8 cellular contexts compared by ENCODE assay signal in genomic region chr12:55932546-55932919, GRCh38. TPM values are rescaled to one million over a fixed set of nuclear protein-coding genes. Genes with fewer than 3 reads are reported as not detected.
DNase-seq lines count a peak whose midpoint lies in the region; ATAC-seq and TF ChIP-seq lines count a peak whose summit lies in the region.

No MANE protein-coding gene starts in this region.

- H3K4me1 ChIP-seq in CD4-positive, CD25-positive, alpha-beta regulatory T cell (ENCODE audit: control insufficient read depth, insufficient read depth, low read length, poor library complexity, severe bottlenecking), result peaks cover 70% of the 10 kb centered on the region
- H3K4me1 ChIP-seq in esophagus muscularis mucosa, result peaks cover 34 to 77% (median 61%) of the 10 kb centered on the region in 4 donors
- H3K4me1 ChIP-seq in ovary (ENCODE audit: insufficient read depth), result peaks cover 17% of the 10 kb centered on the region

- TF ChIP-seq CTCF in esophagus muscularis mucosa (IDR thresholded peaks at IDR 0.05), result no peak
- no peak for TF ChIP-seq CTCF in ovary (IDR thresholded peaks at IDR 0.05)

- TF ChIP-seq POLR2A in esophagus muscularis mucosa (IDR thresholded peaks at IDR 0.05; ENCODE audit: low read depth), result no peak
- no peak for TF ChIP-seq POLR2A in ovary (IDR thresholded peaks at IDR 0.05)

- peak overlapping the region; percentile 92 for H3K27ac ChIP-seq in CD4-positive, CD25-positive, alpha-beta regulatory T cell (ENCODE audit: insufficient read depth, low read length, poor library complexity, severe bottlenecking)
- H3K27ac ChIP-seq in KOPT-K1 (ENCODE audit: low read depth, low read length, poor library complexity, severe bottlenecking) (peak overlapping the region; percentile 98), esophagus muscularis mucosa (replicated peaks in 1 of 4) (peak overlapping the region; percentile 86 to 97 (median 88)), ovary (no peak overlapping the region)

- peak overlapping the region; percentile 90 to 100 (median 98) for H3K4me3 Mint-ChIP-seq in CD4-positive, CD25-positive, alpha-beta regulatory T cell
- H3K4me3 Mint-ChIP-seq in activated CD8-positive, alpha-beta memory T cell treated with anti-CD3 and anti-CD28 coated beads, Interleukin-2, amount 10 ng/mL, durations not matched to agents 7 days and 5 days, result peak overlapping the region; percentile 96

- TF ChIP-seq EP300 in esophagus muscularis mucosa (IDR thresholded peaks at IDR 0.05) (no peak), ovary (IDR thresholded peaks at IDR 0.05) (no peak)

- H3K27ac Mint-ChIP-seq in CD4-positive, CD25-positive, alpha-beta regulatory T cell, result peak overlapping the region; percentile 96 to 98 (median 97)
- peak overlapping the region; percentile 98 for H3K27ac Mint-ChIP-seq in activated CD8-positive, alpha-beta memory T cell treated with anti-CD3 and anti-CD28 coated beads, Interleukin-2, amount 10 ng/mL, durations not matched to agents 7 days and 5 days

- H3K4me1 Mint-ChIP-seq in CD4-positive, CD25-positive, alpha-beta regulatory T cell, result peaks cover 16 to 67% (median 52%) of the 10 kb centered on the region in 4 donors
- peaks cover 74% of the 10 kb centered on the region for H3K4me1 Mint-ChIP-seq in activated CD8-positive, alpha-beta memory T cell treated with anti-CD3 and anti-CD28 coated beads, Interleukin-2, amount 10 ng/mL, durations not matched to agents 7 days and 5 days

- peaks cover 14% of the 10 kb centered on the region for H3K27me3 Mint-ChIP-seq in CD4-positive, CD25-positive, alpha-beta regulatory T cell
- no peaks in the 10 kb centered on the region for H3K27me3 Mint-ChIP-seq in activated CD8-positive, alpha-beta memory T cell treated with anti-CD3 and anti-CD28 coated beads, Interleukin-2, amount 10 ng/mL, durations not matched to agents 7 days and 5 days

- peak in 2 of 3 donors; percentile 62 to 79 for DNase-seq in CD4-positive, CD25-positive, alpha-beta regulatory T cell
- DNase-seq in activated CD8-positive, alpha-beta memory T cell treated with anti-CD3 and anti-CD28 coated beads, Interleukin-2, amount 10 ng/mL, durations not matched to agents 7 days and 5 days, result peak; percentile 71
- DNase-seq in esophagus muscularis mucosa (ENCODE audit: extremely low spot score) (no peak), ovary (no peak), NCI-H510A (lab: John Stamatoyannopoulos, UW) (no peak)

- CTCF ChIA-PET in activated CD8-positive, alpha-beta memory T cell treated with anti-CD3 and anti-CD28 coated beads, Interleukin-2, amount 10 ng/mL, durations not matched to agents 7 days and 5 days (lab: Charles Lee), result interaction anchor here (0.6 to 7.8 kb wide), 9 partner anchors 10 to 257 kb away, joined by 3 to 66 read pairs (median 4); partner anchors contain the start of genes DNAJC14, RAB5B and SMARCC2

- peaks cover 0 to 4% (median 0%) of the 10 kb centered on the region in 7 donors for H3K9me3 Mint-ChIP-seq in CD4-positive, CD25-positive, alpha-beta regulatory T cell
- no peaks in the 10 kb centered on the region for H3K9me3 Mint-ChIP-seq in activated CD8-positive, alpha-beta memory T cell treated with anti-CD3 and anti-CD28 coated beads, Interleukin-2, amount 10 ng/mL, durations not matched to agents 7 days and 5 days (ENCODE audit: low read depth)

- peak overlapping the region; percentile 97 for H3K4me3 ChIP-seq in CD4-positive, CD25-positive, alpha-beta regulatory T cell (ENCODE audit: low read depth, low read length)
- peak overlapping the region; percentile 67 to 82 (median 76) for H3K4me3 ChIP-seq in esophagus muscularis mucosa
- peak overlapping the region; percentile 83 for H3K4me3 ChIP-seq in ovary

- ATAC-seq in CD4-positive, CD25-positive, alpha-beta regulatory T cell (ENCODE audit: low read depth in 2 of 2), result peak in 1 of 2 donors; percentile 9
- no peak for ATAC-seq in activated CD8-positive, alpha-beta memory T cell treated with anti-CD3 and anti-CD28 coated beads, Interleukin-2, amount 10 ng/mL, durations not matched to agents 7 days and 5 days
- no peak for ATAC-seq in GM18861 (IDR thresholded peaks at IDR 0.05; ENCODE audit: unreplicated experiment)
- ATAC-seq in GM19452 (IDR thresholded peaks at IDR 0.05; ENCODE audit: unreplicated experiment), result no peak

- H3K36me3 Mint-ChIP-seq in CD4-positive, CD25-positive, alpha-beta regulatory T cell, result peaks cover 50% of the 10 kb centered on the region
- peaks cover 42% of the 10 kb centered on the region for H3K36me3 Mint-ChIP-seq in activated CD8-positive, alpha-beta memory T cell treated with anti-CD3 and anti-CD28 coated beads, Interleukin-2, amount 10 ng/mL, durations not matched to agents 7 days and 5 days

- intact Hi-C loops in esophagus muscularis mucosa (cut with DNase I) (loop anchor here (5.0 kb wide), 1 partner anchor 35 kb away; the partner anchor contains the start of genes CDK2 and PMEL), ovary (cut with DNase I) (loop anchor here in 3 of 4 donors (5.0 kb wide), 4 partner anchors 40 to 195 kb away; partner anchors contain the start of genes GDF11 (in 1 of the 3) and RAB5B (in 1 of the 3))

- H3K36me3 ChIP-seq in CD4-positive, CD25-positive, alpha-beta regulatory T cell (ENCODE audit: control insufficient read depth, insufficient read depth, low read length), result peaks cover 20% of the 10 kb centered on the region
- H3K36me3 ChIP-seq in KOPT-K1 (ENCODE audit: insufficient read depth, low read length), result peaks cover 51% of the 10 kb centered on the region
- H3K36me3 ChIP-seq in esophagus muscularis mucosa, result no peaks in the 10 kb centered on the region
- H3K36me3 ChIP-seq in ovary, result no peaks in the 10 kb centered on the region

- 19% methylated on average over 4 of the region's 4 CpGs for WGBS in esophagus muscularis mucosa
- 6 to 10% (median 7%) methylated on average over 4 of the region's 4 CpGs for WGBS in ovary, 3 donors

- no peaks in the 10 kb centered on the region for H3K27me3 ChIP-seq in CD4-positive, CD25-positive, alpha-beta regulatory T cell (ENCODE audit: control insufficient read depth, insufficient read depth, low read length)
- H3K27me3 ChIP-seq in esophagus muscularis mucosa (no peaks in the 10 kb centered on the region), ovary (no peaks in the 10 kb centered on the region)

- no peaks in the 10 kb centered on the region for H3K9me3 ChIP-seq in CD4-positive, CD25-positive, alpha-beta regulatory T cell (ENCODE audit: control insufficient read depth in 2 of 2, low read length in 2 of 2)
- no peaks in the 10 kb centered on the region for H3K9me3 ChIP-seq in KOPT-K1 (ENCODE audit: insufficient read depth, low read length, poor library complexity, severe bottlenecking)
- H3K9me3 ChIP-seq in esophagus muscularis mucosa, result no peaks in the 10 kb centered on the region
- H3K9me3 ChIP-seq in ovary, result no peaks in the 10 kb centered on the region

RNA-seq across cellular contexts. Expression of gene DGKA, which starts 1.6 kb away (rescaled TPM):
- 1,086 TPM for total RNA-seq in CD4-positive, CD25-positive, alpha-beta regulatory T cell
- 100 to 1,000 TPM; 225 to 284 (median 253) TPM for polyA plus RNA-seq in CD4-positive, CD25-positive, alpha-beta regulatory T cell
- 100 to 1,000 TPM; 301 to 312 TPM for total RNA-seq in activated CD8-positive, alpha-beta memory T cell treated with anti-CD3 and anti-CD28 coated beads, Interleukin-2, amount 10 ng/mL, durations not matched to agents 7 days and 5 days
- 10 to 100 TPM; 18.7 to 39.7 (median 24.7) TPM for total RNA-seq in esophagus muscularis mucosa
- 10 to 100 TPM; 13.3 to 50.1 (median 26.0) TPM for total RNA-seq in ovary
- polyA plus RNA-seq in ovary, result 10 to 100 TPM; 15.7 to 40.4 TPM

RNA-seq across cellular contexts. Expression of gene PYM1, which starts 4.8 kb away (rescaled TPM):
- 34.0 TPM for total RNA-seq in CD4-positive, CD25-positive, alpha-beta regulatory T cell
- 100 to 1,000 TPM in 3 of 4 donors, 10 to 100 TPM in 1; 99.3 to 123 (median 114) TPM for polyA plus RNA-seq in CD4-positive, CD25-positive, alpha-beta regulatory T cell
- 10 to 100 TPM; 46.7 to 56.4 TPM for total RNA-seq in activated CD8-positive, alpha-beta memory T cell treated with anti-CD3 and anti-CD28 coated beads, Interleukin-2, amount 10 ng/mL, durations not matched to agents 7 days and 5 days
- total RNA-seq in esophagus muscularis mucosa, result 10 to 100 TPM; 24.2 to 29.5 (median 26.7) TPM
- total RNA-seq in ovary, result 10 to 100 TPM; 18.9 to 25.7 (median 21.7) TPM
- 10 to 100 TPM; 22.5 to 25.2 TPM for polyA plus RNA-seq in ovary

RNA-seq across cellular contexts. Expression of gene PMEL, which starts 33.3 kb away (rescaled TPM):
- 0.69 TPM for total RNA-seq in CD4-positive, CD25-positive, alpha-beta regulatory T cell
- polyA plus RNA-seq in CD4-positive, CD25-positive, alpha-beta regulatory T cell, result under 1 TPM in 3 of 4 donors, not detected in 1; 0.52 to 0.86 (median 0.57) TPM
- total RNA-seq in activated CD8-positive, alpha-beta memory T cell treated with anti-CD3 and anti-CD28 coated beads, Interleukin-2, amount 10 ng/mL, durations not matched to agents 7 days and 5 days, result under 1 TPM; 0.23 to 0.37 TPM
- total RNA-seq in esophagus muscularis mucosa, result 1 to 10 TPM in 1 of 4 donors, under 1 TPM in 1, not detected in 2; 0.66 to 2.2 TPM
- total RNA-seq in ovary, result 10 to 100 TPM in 1 of 7 donors, 1 to 10 TPM in 6; 2.0 to 11.5 (median 3.7) TPM
- 1 to 10 TPM; 2.0 to 2.7 TPM for polyA plus RNA-seq in ovary

RNA-seq across cellular contexts. Expression of gene CDK2, which starts 34.1 kb away (rescaled TPM):
- 28.0 TPM for total RNA-seq in CD4-positive, CD25-positive, alpha-beta regulatory T cell
- 10 to 100 TPM in 2 of 4 donors, 1 to 10 TPM in 2; 8.4 to 12.6 (median 10.0) TPM for polyA plus RNA-seq in CD4-positive, CD25-positive, alpha-beta regulatory T cell
- total RNA-seq in activated CD8-positive, alpha-beta memory T cell treated with anti-CD3 and anti-CD28 coated beads, Interleukin-2, amount 10 ng/mL, durations not matched to agents 7 days and 5 days, result 100 to 1,000 TPM; 146 to 158 TPM
- 10 to 100 TPM; 35.3 to 84.9 (median 57.1) TPM for total RNA-seq in esophagus muscularis mucosa
- 10 to 100 TPM; 18.3 to 33.9 (median 31.3) TPM for total RNA-seq in ovary
- 10 to 100 TPM; 21.7 to 21.8 TPM for polyA plus RNA-seq in ovary

RNA-seq across cellular contexts. Expression of gene RAB5B, which starts 41.3 kb away (rescaled TPM):
- total RNA-seq in CD4-positive, CD25-positive, alpha-beta regulatory T cell, result 60.8 TPM
- polyA plus RNA-seq in CD4-positive, CD25-positive, alpha-beta regulatory T cell, result 10 to 100 TPM; 66.8 to 73.4 (median 68.3) TPM
- 10 to 100 TPM; 46.4 to 55.6 TPM for total RNA-seq in activated CD8-positive, alpha-beta memory T cell treated with anti-CD3 and anti-CD28 coated beads, Interleukin-2, amount 10 ng/mL, durations not matched to agents 7 days and 5 days
- total RNA-seq in esophagus muscularis mucosa (100 to 1,000 TPM; 116 to 189 (median 138) TPM), ovary (100 to 1,000 TPM in 5 of 7 donors, 10 to 100 TPM in 2; 60.4 to 136 (median 117) TPM)
- 100 to 1,000 TPM in 1 of 2 donors, 10 to 100 TPM in 1; 81.7 to 217 TPM for polyA plus RNA-seq in ovary

Comparison
In these comparisons a context has a peak if more than half of its experiments do, and no peak if none do; other contexts are left out.
1. DNase-seq: peak in CD4-positive, CD25-positive, alpha-beta regulatory T cell (2 of 3) and activated CD8-positive, alpha-beta memory T cell treated with anti-CD3 and anti-CD28 coated beads, Interleukin-2, amount 10 ng/mL, durations not matched to agents 7 days and 5 days (single experiment); none in esophagus muscularis mucosa (single experiment), ovary (0 of 5) and NCI-H510A (single experiment).
2. H3K27ac ChIP-seq: peak in CD4-positive, CD25-positive, alpha-beta regulatory T cell (single experiment), KOPT-K1 (single experiment) and esophagus muscularis mucosa (4 of 4); none in ovary (0 of 2).
3. RNA of gene DGKA, which starts 1.6 kb away (total RNA-seq): 1,086 TPM in CD4-positive, CD25-positive, alpha-beta regulatory T cell (single experiment) and 301 to 312 TPM in activated CD8-positive, alpha-beta memory T cell treated with anti-CD3 and anti-CD28 coated beads, Interleukin-2, amount 10 ng/mL, durations not matched to agents 7 days and 5 days; 18.7 to 39.7 TPM in esophagus muscularis mucosa and 13.3 to 50.1 TPM in ovary; every median in the first group is over 4 times any median in the second.
4. Peak in every context shown above with its lines, with median percentiles within 50 percentile points of each other: H3K4me3 ChIP-seq.